17 cellular contexts compared by ENCODE assay signal in genomic region chr15:98870788-98871187, GRCh38.
DNase-seq lines count a peak whose midpoint lies in the region; ATAC-seq, FAIRE-seq and TF ChIP-seq lines count a peak whose summit lies in the region.
"Had no signal": no experiment of that assay in that cellular context is flagged by ENCODE, and none has a peak within 500 bp of the region (broad histone marks: within the 10 kb centered on the region; RNA-seq: fewer than 3 reads in every experiment).

No MANE protein-coding gene starts in this region.

- CTCF ChIA-PET in Calu3 (lab: Charles Lee) = no interaction called here

- TF ChIP-seq POLR2A in body of pancreas (IDR thresholded peaks at IDR 0.05) (no peak), suprapubic skin (IDR thresholded peaks at IDR 0.05) (no peak)

- ATAC-seq in body of pancreas = peak; percentile 86
- ATAC-seq in pancreas = peak; percentile 65 to 93 (median 88)

- TF ChIP-seq CTCF in body of pancreas (IDR thresholded peaks at IDR 0.05) (no peak), left ventricle myocardium inferior (IDR thresholded peaks at IDR 0.05; ENCODE audit: borderline replicate concordance) (no peak), pancreas (IDR thresholded peaks at IDR 0.05) (no peak), suprapubic skin (IDR thresholded peaks at IDR 0.05) (no peak), Calu3 (IDR thresholded peaks at IDR 0.05; ENCODE audit: unreplicated experiment) (no peak)

- no peaks in the 10 kb centered on the region for H3K9me3 ChIP-seq in body of pancreas
- no peaks in the 10 kb centered on the region for H3K9me3 ChIP-seq in left ventricle myocardium inferior (replicated peaks)
- no peaks in the 10 kb centered on the region for H3K9me3 ChIP-seq in pancreas
- no peaks in the 10 kb centered on the region for H3K9me3 ChIP-seq in suprapubic skin

- no peaks in the 10 kb centered on the region for H3K4me1 Mint-ChIP-seq in Calu3 (ENCODE audit: low read depth, unreplicated experiment)

- no peaks in the 10 kb centered on the region for H3K27me3 Mint-ChIP-seq in Calu3 (ENCODE audit: unreplicated experiment)
- H3K27me3 Mint-ChIP-seq: CD4-positive, alpha-beta T cell had no signal

- no TSS peak for BruUV-seq in Calu3 (replicated peaks; lab: Mats Ljungman, UMichigan)

- in situ Hi-C loops in G401 (cut with HindIII; ENCODE audit: low sequenced_read_pairs) = no loop called here

- no peak for FAIRE-seq in pancreas (lab: Jason Lieb, UNC)
- FAIRE-seq: A204.1 had no signal

- intact Hi-C loops in body of pancreas (cut with DNase I) (no loop called here), left ventricle myocardium inferior (cut with micrococcal nuclease) (no loop called here), pancreas (cut with DNase I) (no loop called here), Calu3 (cut with micrococcal nuclease; ENCODE audit: unreplicated experiment) (no loop called here)

- H3K36me3 ChIP-seq in body of pancreas (replicated peaks in 1 of 2; ENCODE audit: insufficient read depth in 1 of 2, low read depth in 2 of 2) (no peaks in the 10 kb centered on the region), left ventricle myocardium inferior (no peaks in the 10 kb centered on the region), pancreas (no peaks in the 10 kb centered on the region), suprapubic skin (no peaks in the 10 kb centered on the region)

- DNase-seq in G401 (ENCODE audit: low spot score) = peak; percentile 90
- peak; percentile 71 to 84 (median 80) for DNase-seq in body of pancreas
- peak; percentile 72 for DNase-seq in left ventricle myocardium inferior
- peak in 5 of 6 donors; percentile 68 to 84 (median 73) for DNase-seq in pancreas
- no peak for DNase-seq in activated CD4-positive, alpha-beta T cell treated with anti-CD3 and anti-CD28 coated beads for 1 hour
- no peak for DNase-seq in suprapubic skin (ENCODE audit: low spot score in 2 of 2)
- no peak for DNase-seq in Calu3
- DNase-seq in NCI-H524 treated with DMSO at 0.1 percent for 48 hours (lab: John Stamatoyannopoulos, UW) = no peak
- DNase-seq: CD4-positive, alpha-beta T cell; EL; NCI-H1417 treated with DMSO at 0.1 percent for 48 hours; NCI-H187 treated with DMSO at 0.1 percent for 48 hours; NCI-H226; NCI-H526; SHP77 had no signal

- H3K27ac Mint-ChIP-seq in Calu3 (ENCODE audit: unreplicated experiment) = no peak overlapping the region
- H3K27ac Mint-ChIP-seq: CD4-positive, alpha-beta T cell had no signal

- peaks cover 8% of the 10 kb centered on the region for H3K36me3 Mint-ChIP-seq in Calu3 (ENCODE audit: insufficient read depth, unreplicated experiment)

- H3K9me3 Mint-ChIP-seq in Calu3 (ENCODE audit: low read depth, unreplicated experiment) = no peaks in the 10 kb centered on the region
- H3K9me3 Mint-ChIP-seq: CD4-positive, alpha-beta T cell had no signal

- no peak for TF ChIP-seq EP300 in suprapubic skin (IDR thresholded peaks at IDR 0.05)

- H3K4me3 Mint-ChIP-seq in Calu3 (ENCODE audit: low read depth, unreplicated experiment) = no peak overlapping the region
- H3K4me3 Mint-ChIP-seq: CD4-positive, alpha-beta T cell had no signal

- H3K4me1 ChIP-seq in body of pancreas = peaks cover 24% of the 10 kb centered on the region
- peaks cover 85% of the 10 kb centered on the region for H3K4me1 ChIP-seq in left ventricle myocardium inferior
- no peaks in the 10 kb centered on the region for H3K4me1 ChIP-seq in pancreas
- peaks cover 40% of the 10 kb centered on the region for H3K4me1 ChIP-seq in suprapubic skin

- H3K27ac ChIP-seq in body of pancreas = peak overlapping the region in 3 of 4 donors; percentile 27 to 36 (median 33)
- H3K27ac ChIP-seq in left ventricle myocardium inferior (replicated peaks) = peak overlapping the region; percentile 85
- H3K27ac ChIP-seq in pancreas = no peak overlapping the region
- no peak overlapping the region for H3K27ac ChIP-seq in suprapubic skin
- H3K27ac ChIP-seq: SK-N-MC had no signal

- WGBS in body of pancreas, 2 donors = 41 to 45% methylated on average over 5 to 6 of the region's 6 CpGs
- WGBS in pancreas, 2 donors = 39 to 45% methylated on average over 6 of the region's 6 CpGs
- WGBS in suprapubic skin = 71% methylated on average over 4 of the region's 6 CpGs

- H3K27me3 ChIP-seq in body of pancreas (no peaks in the 10 kb centered on the region), left ventricle myocardium inferior (ENCODE audit: low read depth) (no peaks in the 10 kb centered on the region), pancreas (no peaks in the 10 kb centered on the region), suprapubic skin (no peaks in the 10 kb centered on the region)

- no peak overlapping the region for H3K4me3 ChIP-seq in body of pancreas
- peak overlapping the region; percentile 46 for H3K4me3 ChIP-seq in left ventricle myocardium inferior
- H3K4me3 ChIP-seq in pancreas = no peak overlapping the region
- H3K4me3 ChIP-seq in suprapubic skin = no peak overlapping the region
- H3K4me3 ChIP-seq: SK-N-MC had no signal

Comparison
In these comparisons a context has a peak if more than half of its experiments do, and no peak if none do; other contexts are left out.
1. DNase-seq: peak in G401 (single experiment), body of pancreas (4 of 4), left ventricle myocardium inferior (single experiment) and pancreas (5 of 6); none in activated CD4-positive, alpha-beta T cell treated with anti-CD3 and anti-CD28 coated beads for 1 hour (single experiment), suprapubic skin (0 of 2), Calu3 (single experiment) and NCI-H524 treated with DMSO at 0.1 percent for 48 hours (single experiment).
2. H3K27ac ChIP-seq: peak in body of pancreas (3 of 4) and left ventricle myocardium inferior (single experiment); none in pancreas (0 of 4) and suprapubic skin (single experiment).